In genomic region chr17:62628845-62629555, GRCh38 we compare ENCODE assay signal across 10 cellular contexts. TPM values are rescaled to one million over a fixed set of nuclear protein-coding genes. Genes with fewer than 3 reads are reported as not detected.
DNase-seq lines count a peak whose midpoint lies in the region; ATAC-seq and TF ChIP-seq lines count a peak whose summit lies in the region.
"Had no signal": no experiment of that assay in that cellular context is flagged by ENCODE, and none has a peak within 500 bp of the region (broad histone marks: within the 10 kb centered on the region; RNA-seq: fewer than 3 reads in every experiment).

No MANE protein-coding gene starts in this region.

- H3K9me3 Mint-ChIP-seq in stimulated activated naive CD8-positive, alpha-beta T cell treated with anti-CD3 and anti-CD28 coated beads, Interleukin-15, Interleukin-2, amounts not matched to agents 100 ng/mL and 50 ng/mL, for 24 hours, result no peaks in the 10 kb centered on the region
- no peaks in the 10 kb centered on the region for H3K9me3 Mint-ChIP-seq in chondrocyte (ENCODE audit: low read depth)

- POLR2A ChIA-PET in HEK293T (lab: Yijun Ruan, JAX), result interaction anchor here (0.7 to 1.2 kb wide), 2 partner anchors 10 to 15 kb away, joined by 3 to 4 read pairs; no protein-coding TSS in a partner anchor

- CTCF ChIA-PET in HEK293T (lab: Yijun Ruan, JAX), result interaction anchor here (0.7 kb wide), 1 partner anchor 36 kb away, joined by 3 read pairs; no protein-coding TSS in a partner anchor

- peak overlapping the region; percentile 90 for H3K4me3 Mint-ChIP-seq in stimulated activated naive CD8-positive, alpha-beta T cell treated with anti-CD3 and anti-CD28 coated beads, Interleukin-15, Interleukin-2, amounts not matched to agents 100 ng/mL and 50 ng/mL, for 24 hours
- H3K4me3 Mint-ChIP-seq in chondrocyte (ENCODE audit: unreplicated experiment), result peak overlapping the region; percentile 99

- no peak for ATAC-seq in stimulated activated naive CD8-positive, alpha-beta T cell treated with anti-CD3 and anti-CD28 coated beads, Interleukin-15, Interleukin-2, amounts not matched to agents 100 U/mL and 50 U/mL, for 24 hours
- no peak for ATAC-seq in HG02588 (IDR thresholded peaks at IDR 0.05; ENCODE audit: unreplicated experiment)
- ATAC-seq: left colon had no signal

- peaks cover 21% of the 10 kb centered on the region for H3K27me3 Mint-ChIP-seq in stimulated activated naive CD8-positive, alpha-beta T cell treated with anti-CD3 and anti-CD28 coated beads, Interleukin-15, Interleukin-2, amounts not matched to agents 100 ng/mL and 50 ng/mL, for 24 hours
- no peaks in the 10 kb centered on the region for H3K27me3 Mint-ChIP-seq in chondrocyte (ENCODE audit: low read depth)

- H3K36me3 Mint-ChIP-seq in stimulated activated naive CD8-positive, alpha-beta T cell treated with anti-CD3 and anti-CD28 coated beads, Interleukin-15, Interleukin-2, amounts not matched to agents 100 ng/mL and 50 ng/mL, for 24 hours (ENCODE audit: low read depth), result no peaks in the 10 kb centered on the region
- peaks cover 7% of the 10 kb centered on the region for H3K36me3 Mint-ChIP-seq in chondrocyte (ENCODE audit: low read depth)

- peak overlapping the region; percentile 90 for H3K27ac Mint-ChIP-seq in stimulated activated naive CD8-positive, alpha-beta T cell treated with anti-CD3 and anti-CD28 coated beads, Interleukin-15, Interleukin-2, amounts not matched to agents 100 ng/mL and 50 ng/mL, for 24 hours
- H3K27ac Mint-ChIP-seq in chondrocyte (ENCODE audit: unreplicated experiment), result peak overlapping the region; percentile 99

- peaks cover 11% of the 10 kb centered on the region for H3K4me1 Mint-ChIP-seq in stimulated activated naive CD8-positive, alpha-beta T cell treated with anti-CD3 and anti-CD28 coated beads, Interleukin-15, Interleukin-2, amounts not matched to agents 100 ng/mL and 50 ng/mL, for 24 hours (ENCODE audit: low read depth)
- H3K4me1 Mint-ChIP-seq in chondrocyte (ENCODE audit: low read depth), result peaks cover 59% of the 10 kb centered on the region

- TF ChIP-seq CTCF in chondrocyte (IDR thresholded peaks at IDR 0.05), result no peak

- no peak for DNase-seq in stimulated activated naive CD8-positive, alpha-beta T cell treated with anti-CD3 and anti-CD28 coated beads, Interleukin-15, Interleukin-2, amounts not matched to agents 100 U/mL and 50 U/mL, for 24 hours
- DNase-seq in chondrocyte (ENCODE audit: low spot score) (peak; percentile 95), mesenteric fat pad (ENCODE audit: low spot score) (peak; percentile 84), NCI-H345 treated with DMSO at 0.1 percent for 48 hours (lab: John Stamatoyannopoulos, UW; ENCODE audit: unreplicated experiment) (no peak), HEK293T (ENCODE audit: extremely low spot score) (no peak), NCI-H345 (lab: John Stamatoyannopoulos, UW) (no peak)
- DNase-seq: GDM1 had no signal

TF ChIP-seq in HEK293T, 16 proteins besides CTCF, POLR2A, EP300 and RAD21:
- TF ChIP-seq PKNOX1 (IDR thresholded peaks at IDR 0.05) (no peak), ELF4 (IDR thresholded peaks at IDR 0.05) (no peak), ZNF384 (IDR thresholded peaks at IDR 0.05) (no peak), NFRKB (IDR thresholded peaks at IDR 0.05) (no peak), FOXM1 (IDR thresholded peaks at IDR 0.05; ENCODE audit: borderline replicate concordance) (no peak), BHLHE40 (IDR thresholded peaks at IDR 0.05; ENCODE audit: borderline replicate concordance) (no peak), L3MBTL2 (conservative IDR thresholded peaks at IDR 0.05) (no peak), TARDBP (IDR thresholded peaks at IDR 0.05) (no peak), SP1 (IDR thresholded peaks at IDR 0.05) (no peak)

RNA-seq across cellular contexts. Expression of gene MRC2, which starts 1.5 kb away (rescaled TPM):
- total RNA-seq in chondrocyte (347 to 378 TPM (median 353 TPM) in 3 replicates), mesenteric fat pad (46.1 TPM)

Comparison
In these comparisons a context has a peak if more than half of its experiments do, and no peak if none do; other contexts are left out.
1. DNase-seq: peak in chondrocyte (single experiment) and mesenteric fat pad (single experiment); none in stimulated activated naive CD8-positive, alpha-beta T cell treated with anti-CD3 and anti-CD28 coated beads, Interleukin-15, Interleukin-2, amounts not matched to agents 100 U/mL and 50 U/mL, for 24 hours (single experiment), NCI-H345 treated with DMSO at 0.1 percent for 48 hours (single experiment), HEK293T (single experiment) and NCI-H345 (single experiment).